Comparison of ENCODE assay signal across 8 cellular contexts in the genomic region with DNA sequence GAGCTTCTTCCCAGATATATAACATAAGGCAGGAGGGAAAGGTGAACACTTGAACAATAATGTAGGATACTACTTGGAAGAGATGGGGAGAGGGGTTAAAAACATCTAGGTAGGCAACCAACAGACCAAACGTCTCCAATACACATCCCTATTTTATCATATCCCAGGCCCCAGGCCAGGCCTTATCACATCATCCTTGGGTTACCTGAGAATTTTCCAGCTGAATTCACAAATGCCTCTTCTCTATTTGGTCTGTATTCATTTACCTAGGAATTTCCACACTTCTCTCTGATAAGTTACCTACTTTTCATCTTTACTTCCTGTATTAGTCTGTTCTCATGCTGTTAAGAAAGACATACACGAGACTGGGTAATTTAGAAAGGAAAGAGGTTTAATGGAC.
"Had no signal": no experiment of that assay in that cellular context is flagged by ENCODE, and none has a peak within 500 bp of the region (broad histone marks: within the 10 kb centered on the region; RNA-seq: fewer than 3 reads in every experiment).

No MANE protein-coding gene starts in this region.

- ATAC-seq: GM12878 had no signal

- DNase-seq: GDM1, GF-D8 had no signal

- H3K4me3 ChIP-seq: GM12878 had no signal

- FAIRE-seq: G401.6, GM12878, GM12891, GM12892, GM18507, GM19239 had no signal
